ENCODE assay signal across 9 cellular contexts in genomic region chr4:80201326-80202151, GRCh38. TPM values are rescaled to one million over a fixed set of nuclear protein-coding genes. Genes with fewer than 3 reads are reported as not detected.
DNase-seq lines count a peak whose midpoint lies in the region; ATAC-seq, FAIRE-seq and TF ChIP-seq lines count a peak whose summit lies in the region.
"Had no signal": no experiment of that assay in that cellular context is flagged by ENCODE, and none has a peak within 500 bp of the region (broad histone marks: within the 10 kb centered on the region; RNA-seq: fewer than 3 reads in every experiment).

No MANE protein-coding gene starts in this region.

- no peak for TF ChIP-seq RAD21 in HepG2 (CRISPR knock-in tag; IDR thresholded peaks at IDR 0.05)

- H3K27ac Mint-ChIP-seq in activated CD4-positive, alpha-beta T cell treated with anti-CD3 and anti-CD28 coated beads, Interleukin-2, amount 10 ng/mL, durations not matched to agents 7 days and 5 days, result peak overlapping the region; percentile 63
- H3K27ac Mint-ChIP-seq in naive thymus-derived CD4-positive, alpha-beta T cell, result peak overlapping the region in 8 of 9 donors; percentile 51 to 86 (median 76)

- intact Hi-C loops in right lobe of liver (cut with DNase I) (no loop called here), HepG2 (cut with micrococcal nuclease; ENCODE audit: unreplicated experiment) (no loop called here)
- intact Hi-C loops in naive thymus-derived CD4-positive, alpha-beta T cell (cut with micrococcal nuclease), result loop anchor here (1.0 to 5.0 kb wide), 10 partner anchors 14 to 1424 kb away; partner anchors contain the start of genes ANTXR2 (in 2 of the 2), BMP2K (in 1 of the 2) and PAQR3 (in 1 of the 2)

- TF ChIP-seq EP300 in HepG2 (IDR thresholded peaks at IDR 0.05; ENCODE audit: low read depth in 2 of 2, low read length in 2 of 2), result no peak
- TF ChIP-seq EP300 in HepG2 (CRISPR knock-in tag; IDR thresholded peaks at IDR 0.05; ENCODE audit: borderline replicate concordance), result no peak

- FAIRE-seq in HepG2 (lab: Jason Lieb, UNC) (no peak), small intestine (lab: Jason Lieb, UNC) (no peak)
- FAIRE-seq: islet of Langerhans had no signal

- TF ChIP-seq POLR2A in right lobe of liver (IDR thresholded peaks at IDR 0.05), result no peak
- no peak for TF ChIP-seq POLR2A in HepG2 (IDR thresholded peaks at IDR 0.05; ENCODE audit: insufficient read depth in 1 of 2, low read depth in 2 of 2, low read length in 2 of 2)

- H3K9me3 Mint-ChIP-seq in activated CD4-positive, alpha-beta T cell treated with anti-CD3 and anti-CD28 coated beads, Interleukin-2, amount 10 ng/mL, durations not matched to agents 7 days and 5 days, result no peaks in the 10 kb centered on the region
- H3K9me3 Mint-ChIP-seq in naive thymus-derived CD4-positive, alpha-beta T cell, result no peaks in the 10 kb centered on the region

- no peaks in the 10 kb centered on the region for H3K79me2 ChIP-seq in HepG2 (ENCODE audit: insufficient read depth, low read length)

- ATAC-seq in right lobe of liver (peak; percentile 4 to 9 (median 8)), HepG2 (no peak)
- peak; percentile 41 for ATAC-seq in naive thymus-derived CD4-positive, alpha-beta T cell

- no peak overlapping the region for H3K4me2 ChIP-seq in HepG2 (ENCODE audit: low read depth, low read length)

- H3K27me3 ChIP-seq in right lobe of liver (peaks cover 6 to 20% of the 10 kb centered on the region in 2 donors), HepG2 (ENCODE audit: control insufficient read depth in 1 of 2, insufficient read depth in 2 of 2, low read length in 2 of 2) (peaks cover 1 to 24% of the 10 kb centered on the region in 2 experiments; a peak in 4 of 5 replicates), HUES48 (ENCODE audit: control insufficient read depth, insufficient read depth, low read length) (peaks cover 100% of the 10 kb centered on the region), small intestine (ENCODE audit: control insufficient read depth in 2 of 2, insufficient read depth in 2 of 2, low read length in 2 of 2) (peaks cover 4 to 13% of the 10 kb centered on the region in 2 donors)
- H3K27me3 ChIP-seq in effector memory CD4-positive, alpha-beta T cell (replicated peaks; ENCODE audit: control insufficient read depth, insufficient read depth, low read length, poor library complexity, severe bottlenecking), result no peaks in the 10 kb centered on the region
- H3K27me3 ChIP-seq in naive thymus-derived CD4-positive, alpha-beta T cell (ENCODE audit: control insufficient read depth in 2 of 2, insufficient read depth in 2 of 2, low read length in 2 of 2), result no peaks in the 10 kb centered on the region

- BruUV-seq in HepG2 (replicated peaks; lab: Mats Ljungman, UMichigan), result no TSS peak

- H3K4me3 ChIP-seq in right lobe of liver, result peak overlapping the region; percentile 45 to 51 (median 51)
- no peak overlapping the region for H3K4me3 ChIP-seq in HepG2 (replicated peaks in 1 of 3; ENCODE audit: insufficient read depth in 1 of 3, low read depth in 2 of 3, low read length in 3 of 3)
- peak overlapping the region; percentile 53 for H3K4me3 ChIP-seq in HUES48 (ENCODE audit: low read depth, low read length)
- H3K4me3 ChIP-seq in effector memory CD4-positive, alpha-beta T cell (ENCODE audit: insufficient read depth, low read depth, low read length, poor library complexity, severe bottlenecking), result peak overlapping the region; percentile 80
- peak overlapping the region; percentile 63 for H3K4me3 ChIP-seq in naive thymus-derived CD4-positive, alpha-beta T cell (ENCODE audit: low read length)
- peak overlapping the region in 1 of 2 donors; percentile 68 for H3K4me3 ChIP-seq in small intestine (ENCODE audit: low read depth in 1 of 2, low read length in 2 of 2)

- H3K4me1 Mint-ChIP-seq in activated CD4-positive, alpha-beta T cell treated with anti-CD3 and anti-CD28 coated beads, Interleukin-2, amount 10 ng/mL, durations not matched to agents 7 days and 5 days, result peaks cover 33% of the 10 kb centered on the region
- H3K4me1 Mint-ChIP-seq in naive thymus-derived CD4-positive, alpha-beta T cell, result peaks cover 22 to 37% (median 27%) of the 10 kb centered on the region in 7 donors

- peak overlapping the region; percentile 70 for H3K4me3 Mint-ChIP-seq in activated CD4-positive, alpha-beta T cell treated with anti-CD3 and anti-CD28 coated beads, Interleukin-2, amount 10 ng/mL, durations not matched to agents 7 days and 5 days
- peak overlapping the region; percentile 79 to 91 (median 84) for H3K4me3 Mint-ChIP-seq in naive thymus-derived CD4-positive, alpha-beta T cell

- TF ChIP-seq CTCF in right lobe of liver (IDR thresholded peaks at IDR 0.05), result no peak
- no peak for TF ChIP-seq CTCF in HepG2 (CRISPR knock-in tag; IDR thresholded peaks at IDR 0.05)

- H3K9me3 ChIP-seq in right lobe of liver, result no peaks in the 10 kb centered on the region
- no peaks in the 10 kb centered on the region for H3K9me3 ChIP-seq in HepG2 (ENCODE audit: low read length)
- H3K9me3 ChIP-seq in HUES48 (ENCODE audit: control insufficient read depth, insufficient read depth, low read length), result no peaks in the 10 kb centered on the region
- no peaks in the 10 kb centered on the region for H3K9me3 ChIP-seq in effector memory CD4-positive, alpha-beta T cell (ENCODE audit: control insufficient read depth, low read length)
- H3K9me3 ChIP-seq in naive thymus-derived CD4-positive, alpha-beta T cell (ENCODE audit: control insufficient read depth in 2 of 3, low read length in 3 of 3), result no peaks in the 10 kb centered on the region
- H3K9me3 ChIP-seq in small intestine (ENCODE audit: control insufficient read depth, low read depth), result no peaks in the 10 kb centered on the region

- CTCF ChIA-PET in HepG2 (lab: Yijun Ruan, JAX; ENCODE audit: low intra/inter-chr PET ratio, low total read pairs), result no interaction called here
- CTCF ChIA-PET in activated CD4-positive, alpha-beta T cell treated with anti-CD3 and anti-CD28 coated beads, Interleukin-2, amount 10 ng/mL, durations not matched to agents 7 days and 5 days (lab: Charles Lee), result interaction anchor here (1.0 to 4.3 kb wide), 17 partner anchors 8 to 278 kb away, joined by 3 to 33 read pairs (median 6); partner anchors contain the start of gene ANTXR2
- CTCF ChIA-PET in naive thymus-derived CD4-positive, alpha-beta T cell (lab: Charles Lee), result interaction anchor here (0.7 to 2.8 kb wide), 13 partner anchors 11 to 298 kb away, joined by 3 to 29 read pairs (median 5); partner anchors contain the start of gene ANTXR2

- H3K27me3 Mint-ChIP-seq in activated CD4-positive, alpha-beta T cell treated with anti-CD3 and anti-CD28 coated beads, Interleukin-2, amount 10 ng/mL, durations not matched to agents 7 days and 5 days, result peaks cover 49% of the 10 kb centered on the region
- H3K27me3 Mint-ChIP-seq in naive thymus-derived CD4-positive, alpha-beta T cell, result peaks cover 13 to 59% (median 18%) of the 10 kb centered on the region in 5 donors

- H3K36me3 ChIP-seq in right lobe of liver (no peaks in the 10 kb centered on the region), HepG2 (replicated peaks in 1 of 2; ENCODE audit: control insufficient read depth in 1 of 2, insufficient read depth in 2 of 2, low read length in 2 of 2) (no peaks in the 10 kb centered on the region), HUES48 (ENCODE audit: control insufficient read depth, insufficient read depth, low read length) (no peaks in the 10 kb centered on the region), small intestine (ENCODE audit: control insufficient read depth in 2 of 2, insufficient read depth in 2 of 2, low read length in 2 of 2) (no peaks in the 10 kb centered on the region)
- no peaks in the 10 kb centered on the region for H3K36me3 ChIP-seq in effector memory CD4-positive, alpha-beta T cell (ENCODE audit: control insufficient read depth, insufficient read depth, low read length)
- no peaks in the 10 kb centered on the region for H3K36me3 ChIP-seq in naive thymus-derived CD4-positive, alpha-beta T cell (ENCODE audit: control insufficient read depth in 2 of 3, insufficient read depth in 3 of 3, low read length in 3 of 3)

- H3K36me3 Mint-ChIP-seq in activated CD4-positive, alpha-beta T cell treated with anti-CD3 and anti-CD28 coated beads, Interleukin-2, amount 10 ng/mL, durations not matched to agents 7 days and 5 days (ENCODE audit: low read depth), result peaks cover 27% of the 10 kb centered on the region
- H3K36me3 Mint-ChIP-seq in naive thymus-derived CD4-positive, alpha-beta T cell, result peaks cover 0 to 18% (median 0%) of the 10 kb centered on the region in 5 donors

- H3K9ac ChIP-seq in HepG2 (ENCODE audit: insufficient read depth, low read depth, low read length) (no peak overlapping the region), HUES48 (ENCODE audit: low read depth, low read length) (no peak overlapping the region)

- H3K4me1 ChIP-seq in right lobe of liver (peaks cover 0 to 9% (median 0%) of the 10 kb centered on the region in 4 donors), HepG2 (ENCODE audit: insufficient read depth, low read length) (no peaks in the 10 kb centered on the region), HUES48 (ENCODE audit: control insufficient read depth, insufficient read depth, low read length) (peaks cover 19% of the 10 kb centered on the region; the same call in 1 of the 2 replicates), small intestine (ENCODE audit: control insufficient read depth in 2 of 2, insufficient read depth in 1 of 2, low read depth in 1 of 2, low read length in 1 of 2) (peaks cover 0 to 2% of the 10 kb centered on the region in 2 donors)
- H3K4me1 ChIP-seq in effector memory CD4-positive, alpha-beta T cell (ENCODE audit: control insufficient read depth, insufficient read depth, low read length, poor library complexity, severe bottlenecking), result peaks cover 13% of the 10 kb centered on the region
- H3K4me1 ChIP-seq in naive thymus-derived CD4-positive, alpha-beta T cell (ENCODE audit: control insufficient read depth in 2 of 2, insufficient read depth in 2 of 2, low read length in 2 of 2), result peaks cover 8 to 12% of the 10 kb centered on the region in 2 donors

- POLR2A ChIA-PET in HepG2 (lab: Yijun Ruan, JAX), result no interaction called here
- POLR2A ChIA-PET in activated CD4-positive, alpha-beta T cell treated with anti-CD3 and anti-CD28 coated beads, Interleukin-2, amount 10 ng/mL, durations not matched to agents 7 days and 5 days (lab: Charles Lee), result no interaction called here
- POLR2A ChIA-PET in naive thymus-derived CD4-positive, alpha-beta T cell (lab: Charles Lee), result interaction anchor here (0.9 to 5.6 kb wide), 8 partner anchors 16 to 143 kb away, joined by 3 to 34 read pairs (median 8); partner anchors contain the start of gene ANTXR2

- DNase-seq in right lobe of liver (peak in 1 of 3 donors; percentile 60), HepG2 (ENCODE audit: low spot score) (no peak), small intestine (no peak)
- peak; percentile 37 for DNase-seq in activated CD4-positive, alpha-beta T cell treated with anti-CD3 and anti-CD28 coated beads, Interleukin-2, amount 10 ng/mL, durations not matched to agents 7 days and 5 days
- peak; percentile 38 to 64 (median 49) for DNase-seq in effector memory CD4-positive, alpha-beta T cell
- peak in 6 of 9 donors; percentile 38 to 76 (median 52) for DNase-seq in naive thymus-derived CD4-positive, alpha-beta T cell

- H3K27ac ChIP-seq in right lobe of liver (no peak overlapping the region), HepG2 (ENCODE audit: extremely low read length, insufficient read depth, low read length) (no peak overlapping the region), HUES48 (ENCODE audit: low read depth, low read length) (no peak overlapping the region), temporal lobe (ENCODE audit: low read depth, low read length) (peak overlapping the region; percentile 4), small intestine (ENCODE audit: low read depth in 1 of 2, low read length in 1 of 2) (peak overlapping the region in 1 of 2 donors; percentile 35)
- H3K27ac ChIP-seq in effector memory CD4-positive, alpha-beta T cell (ENCODE audit: insufficient read depth, low read length, poor library complexity, severe bottlenecking), result peak overlapping the region; percentile 86
- peak overlapping the region; percentile 75 for H3K27ac ChIP-seq in naive thymus-derived CD4-positive, alpha-beta T cell (ENCODE audit: low read depth, low read length)

- H2AFZ ChIP-seq in HepG2 (ENCODE audit: low read length), result no peak overlapping the region

- in situ Hi-C loops in HepG2 (cut with HindIII; ENCODE audit: extremely low pct_ligation_motif_present, low pct_unique_long_range_greater_than_20kb), result loop anchor here (25.0 kb wide), 1 partner anchor 289 kb away; no protein-coding TSS in a partner anchor

- WGBS in right lobe of liver (ENCODE audit: insufficient coverage, low coverage, low lambda C conversion rate, missing lambda C conversion rate), result 26% methylated on average over 23 of the region's 42 CpGs
- WGBS in HepG2 (ENCODE audit: low lambda C conversion rate), result 51% methylated on average over 39 of the region's 42 CpGs
- WGBS in small intestine, 3 donors, result 9 to 35% (median 23%) methylated on average over 36 to 42 of the region's 42 CpGs

- H4K20me1 ChIP-seq in HepG2 (ENCODE audit: insufficient read depth, low read length), result no peaks in the 10 kb centered on the region

RNA-seq across cellular contexts. Expression of gene PRDM8, which starts 4.2 kb away (rescaled TPM):
- total RNA-seq in right lobe of liver (under 1 TPM in 5 of 6 experiments, not detected in 1; 0.07 to 0.37 (median 0.12) TPM), HepG2 (2016; rRNA removed; fragmentation: Illumina TruSeq; extraction: Trizol) (not detected in 2 replicates), temporal lobe (26.1 TPM)
- not detected in 2 replicates for total RNA-seq in HepG2 (2016; cell fraction: cytosol; rRNA removed; fragmentation: Illumina TruSeq; extraction: Trizol; ENCODE audit: low read depth)
- not detected in 2 replicates for total RNA-seq in HepG2 (2016; cell fraction: insoluble cytoplasmic fraction; rRNA removed; fragmentation: Illumina TruSeq; extraction: Trizol)
- total RNA-seq in HepG2 (2016; cell fraction: membrane; rRNA removed; fragmentation: Illumina TruSeq; extraction: Trizol), result not detected in 2 replicates
- total RNA-seq in HepG2 (2016; cell fraction: nucleus; rRNA removed; fragmentation: Illumina TruSeq; extraction: Trizol), result not detected in 2 replicates
- polyA plus RNA-seq in HepG2 (2011; rRNA removed) (0.04 and 0.09 TPM in 2 replicates), small intestine (1 to 10 TPM in 1 of 3 donors, under 1 TPM in 1, not detected in 1; 0.27 to 2.0 TPM)
- polyA plus RNA-seq in HepG2 (2011; cell fraction: cytosol; rRNA removed), result 0.01 TPM in 1 of 2 replicates, not detected in the other
- polyA plus RNA-seq in HepG2 (2011; cell fraction: nucleus; rRNA removed), result 0.09 and 0.76 TPM in 2 replicates
- polyA plus RNA-seq in HepG2 (2012), result not detected in 2 replicates
- not detected in 2 replicates for polyA plus RNA-seq in HepG2 (2016; cell fraction: cytosol; fragmentation: Illumina TruSeq; extraction: Trizol; ENCODE audit: low read depth)
- not detected in 2 replicates for polyA plus RNA-seq in HepG2 (2016; cell fraction: insoluble cytoplasmic fraction; fragmentation: Illumina TruSeq; extraction: Trizol; ENCODE audit: low read depth)
- not detected in 2 replicates for polyA plus RNA-seq in HepG2 (2016; cell fraction: membrane; fragmentation: Illumina TruSeq; extraction: Trizol; ENCODE audit: low read depth)
- polyA plus RNA-seq in HepG2 (2016; cell fraction: nucleus; fragmentation: Illumina TruSeq; extraction: Trizol; ENCODE audit: insufficient read depth, low read depth), result not detected in 2 replicates
- polyA minus RNA-seq in HepG2 (2011; rRNA and poly(A)+ RNA removed; ENCODE audit: low replicate concordance), result 0.08 TPM in 1 of 2 replicates, not detected in the other
- not detected in 2 replicates for polyA minus RNA-seq in HepG2 (2011; cell fraction: cytosol; rRNA and poly(A)+ RNA removed)
- polyA minus RNA-seq in HepG2 (2011; cell fraction: nucleus; rRNA and poly(A)+ RNA removed), result not detected in 2 replicates
- total RNA-seq in activated CD4-positive, alpha-beta T cell treated with anti-CD3 and anti-CD28 coated beads, Interleukin-2, amount 10 ng/mL, durations not matched to agents 7 days and 5 days, result 1 to 10 TPM; 4.8 to 5.2 TPM
- 10 to 100 TPM in 3 of 5 experiments, 1 to 10 TPM in 2; 4.2 to 13.7 (median 10.4) TPM for total RNA-seq in naive thymus-derived CD4-positive, alpha-beta T cell
- polyA plus RNA-seq in naive thymus-derived CD4-positive, alpha-beta T cell, result 1 to 10 TPM; 1.3 to 2.5 TPM

Comparison
In these comparisons a context has a peak if more than half of its experiments do, and no peak if none do; other contexts are left out.
1. H3K4me3 ChIP-seq: peak in right lobe of liver (3 of 3), HUES48 (single experiment), effector memory CD4-positive, alpha-beta T cell (single experiment) and naive thymus-derived CD4-positive, alpha-beta T cell (single experiment); none in HepG2 (0 of 3).
2. DNase-seq: peak in activated CD4-positive, alpha-beta T cell treated with anti-CD3 and anti-CD28 coated beads, Interleukin-2, amount 10 ng/mL, durations not matched to agents 7 days and 5 days (single experiment), effector memory CD4-positive, alpha-beta T cell (3 of 3) and naive thymus-derived CD4-positive, alpha-beta T cell (6 of 9); none in HepG2 (single experiment) and small intestine (single experiment).
3. H3K27ac ChIP-seq: peak in effector memory CD4-positive, alpha-beta T cell (single experiment), naive thymus-derived CD4-positive, alpha-beta T cell (single experiment) and temporal lobe (single experiment); none in right lobe of liver (0 of 3), HepG2 (single experiment) and HUES48 (single experiment).
4. intact Hi-C loops: an anchor here in naive thymus-derived CD4-positive, alpha-beta T cell (1.0 to 5.0 kb wide); none called in right lobe of liver and HepG2.